In the genomic region with DNA sequence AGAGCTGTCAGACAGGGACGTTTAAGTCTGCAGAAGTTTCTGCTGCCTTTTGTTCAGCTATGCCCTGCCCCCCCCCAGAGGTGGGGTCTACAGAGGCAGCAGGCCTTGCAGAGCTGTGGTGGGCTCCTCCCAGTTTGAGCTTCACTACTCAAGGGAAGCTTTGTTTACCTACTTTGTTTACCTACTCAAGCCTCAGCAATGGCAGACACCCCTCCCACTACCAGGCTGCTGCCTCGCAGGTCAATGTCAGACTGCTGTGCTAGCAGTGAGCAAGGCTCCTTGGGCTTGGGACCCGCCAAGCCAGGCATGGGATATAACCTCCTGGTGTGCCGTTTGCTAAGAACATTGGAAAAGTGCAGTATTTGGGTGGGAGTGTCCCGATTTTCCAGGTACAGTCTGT, we compare ENCODE assay signal across 6 cellular contexts. TPM values are rescaled to one million over a fixed set of nuclear protein-coding genes. Genes with fewer than 3 reads are reported as not detected.
DNase-seq lines count a peak whose midpoint lies in the region; ATAC-seq and TF ChIP-seq lines count a peak whose summit lies in the region.
"Not testable (repeated sequence)": the region's sequence is repeated elsewhere in the genome, so short reads cannot be mapped to it uniquely, and the experiment has no call there.

No MANE protein-coding gene starts in this region.

- not testable (repeated sequence) for H3K4me3 ChIP-seq in coronary artery

- not testable (repeated sequence) for H3K4me3 Mint-ChIP-seq in osteocyte (ENCODE audit: unreplicated experiment)

- peak overlapping the region; percentile 15; the same call in 1 of the 2 replicates for H3K27ac ChIP-seq in VCaP
- not testable (repeated sequence) for H3K27ac ChIP-seq in coronary artery

- H3K9me3 Mint-ChIP-seq in osteocyte (ENCODE audit: unreplicated experiment): not testable (repeated sequence)

- not testable (repeated sequence) for H3K4me1 Mint-ChIP-seq in osteocyte (ENCODE audit: unreplicated experiment)

- H3K27ac Mint-ChIP-seq in osteocyte (ENCODE audit: unreplicated experiment): not testable (repeated sequence)

- DNase-seq in NCI-H1105 treated with DMSO at 0.1 percent for 48 hours (lab: John Stamatoyannopoulos, UW) (peak; percentile 1), NCI-H510A treated with DMSO at 0.1 percent for 48 hours (lab: John Stamatoyannopoulos, UW) (peak; percentile 11), coronary artery (ENCODE audit: low spot score) (peak; percentile 49), osteocyte (ENCODE audit: extremely low spot score, unreplicated experiment) (peak; percentile 54)
- not testable (repeated sequence) for DNase-seq in left colon

- not testable (repeated sequence) for H3K36me3 Mint-ChIP-seq in osteocyte (ENCODE audit: unreplicated experiment)

- H3K27me3 Mint-ChIP-seq in osteocyte (ENCODE audit: unreplicated experiment): peaks cover 92% of the 10 kb centered on the region

- intact Hi-C loops in left colon (cut with DNase I, micrococcal nuclease): not testable (repeated sequence)

- ATAC-seq in left colon: peak; percentile 44

- not testable (repeated sequence) for TF ChIP-seq CTCF in VCaP (conservative IDR thresholded peaks at IDR 0.05); coronary artery (IDR thresholded peaks at IDR 0.05); osteocyte (IDR thresholded peaks at IDR 0.05)

RNA-seq across cellular contexts. Expression of gene PPP2R5C, which starts 11.8 kb away (rescaled TPM):
- total RNA-seq in left colon: 100 to 1,000 TPM; 139 to 144 TPM
- 115 and 116 TPM in 2 replicates for total RNA-seq in osteocyte
